ENCODE assay signal across 1 cellular context in genomic region chr22:16803255-16803917, GRCh38.
TF ChIP-seq lines count a peak whose summit lies in the region.

No MANE protein-coding gene starts in this region.

TF ChIP-seq in K562, 482 proteins besides CTCF, POLR2A, EP300 and RAD21 (continued from another document):
- TF ChIP-seq ZNF592 (IDR thresholded peaks at IDR 0.05), result peak; percentile 88
- no peak for TF ChIP-seq ETV6 (IDR thresholded peaks at IDR 0.05; ENCODE audit: borderline replicate concordance in 1 of 2, low read depth in 2 of 2, low read length in 1 of 2)
- TF ChIP-seq ETV6 (CRISPR knock-in tag; IDR thresholded peaks at IDR 0.05; ENCODE audit: borderline replicate concordance), result no peak
- no peak for TF ChIP-seq NR4A1 (CRISPR knock-in tag; IDR thresholded peaks at IDR 0.05)
- 0 out of 2 replicates have a peak, but pooled peaks have one; percentile 60 for TF ChIP-seq NR4A1 (tag; IDR thresholded peaks at IDR 0.05)
- no peak for TF ChIP-seq PATZ1 (CRISPR knock-in tag; IDR thresholded peaks at IDR 0.05; ENCODE audit: borderline replicate concordance)
- TF ChIP-seq TFAP4 (CRISPR knock-in tag; IDR thresholded peaks at IDR 0.05; ENCODE audit: borderline replicate concordance), result no peak
- TF ChIP-seq HNRNPK (IDR thresholded peaks at IDR 0.05; ENCODE audit: low read depth, low read length, poor library complexity, severe bottlenecking), result no peak
- TF ChIP-seq NCOA2 (IDR thresholded peaks at IDR 0.05; ENCODE audit: partially characterized antibody in 2 of 2), result peak in 1 of 2 experiments; percentile 5
- TF ChIP-seq ZNF740 (CRISPR knock-in tag; IDR thresholded peaks at IDR 0.05), result no peak
- peak in 1 of 2 experiments; percentile 88; a peak in 2 of 4 replicates for TF ChIP-seq ZNF740 (tag; IDR thresholded peaks at IDR 0.05)
- TF ChIP-seq PYGO2 (tag; IDR thresholded peaks at IDR 0.05), result 0 out of 2 replicates have a peak, but pooled peaks have one; percentile 27
- peak; percentile 81; the same call in 1 of the 2 replicates for TF ChIP-seq ZNF395 (CRISPR knock-in tag; IDR thresholded peaks at IDR 0.05)
- TF ChIP-seq OTX1 (CRISPR knock-in tag; IDR thresholded peaks at IDR 0.05), result 0 out of 2 replicates have a peak, but pooled peaks have one; percentile 19
- peak; percentile 73; the same call in 1 of the 2 replicates for TF ChIP-seq MEF2D (tag; conservative IDR thresholded peaks at IDR 0.05; ENCODE audit: low read depth)
- TF ChIP-seq ZBTB43 (CRISPR knock-in tag; IDR thresholded peaks at IDR 0.05), result no peak
- TF ChIP-seq PTRF (tag; IDR thresholded peaks at IDR 0.05), result peak; percentile 64; the same call in 1 of the 2 replicates
- TF ChIP-seq ARHGAP35 (IDR thresholded peaks at IDR 0.05; ENCODE audit: partially characterized antibody), result no peak
- 0 out of 2 replicates have a peak, but pooled peaks have one; percentile 60 for TF ChIP-seq HOXB6 (CRISPR knock-in tag; IDR thresholded peaks at IDR 0.05; ENCODE audit: borderline replicate concordance)
- TF ChIP-seq NCOA1 (IDR thresholded peaks at IDR 0.05; ENCODE audit: low read depth), result no peak
- 0 out of 2 replicates have a peak, but pooled peaks have one; percentile 57 for TF ChIP-seq GTF2A2 (tag; IDR thresholded peaks at IDR 0.05)
- peak; percentile 62; the same call in 1 of the 2 replicates for TF ChIP-seq IRF9 (tag; IDR thresholded peaks at IDR 0.05)
- TF ChIP-seq ZNF239 (CRISPR knock-in tag; IDR thresholded peaks at IDR 0.05), result no peak
- TF ChIP-seq ZKSCAN8 (CRISPR knock-in tag; IDR thresholded peaks at IDR 0.05), result peak; percentile 76; the same call in 1 of the 2 replicates
- TF ChIP-seq FOXP4 (CRISPR knock-in tag; IDR thresholded peaks at IDR 0.05; ENCODE audit: borderline replicate concordance), result no peak
- TF ChIP-seq ZNF668 (CRISPR knock-in tag; IDR thresholded peaks at IDR 0.05), result peak; percentile 26; the same call in 1 of the 2 replicates
